12 cellular contexts compared by ENCODE assay signal in the genomic region with DNA sequence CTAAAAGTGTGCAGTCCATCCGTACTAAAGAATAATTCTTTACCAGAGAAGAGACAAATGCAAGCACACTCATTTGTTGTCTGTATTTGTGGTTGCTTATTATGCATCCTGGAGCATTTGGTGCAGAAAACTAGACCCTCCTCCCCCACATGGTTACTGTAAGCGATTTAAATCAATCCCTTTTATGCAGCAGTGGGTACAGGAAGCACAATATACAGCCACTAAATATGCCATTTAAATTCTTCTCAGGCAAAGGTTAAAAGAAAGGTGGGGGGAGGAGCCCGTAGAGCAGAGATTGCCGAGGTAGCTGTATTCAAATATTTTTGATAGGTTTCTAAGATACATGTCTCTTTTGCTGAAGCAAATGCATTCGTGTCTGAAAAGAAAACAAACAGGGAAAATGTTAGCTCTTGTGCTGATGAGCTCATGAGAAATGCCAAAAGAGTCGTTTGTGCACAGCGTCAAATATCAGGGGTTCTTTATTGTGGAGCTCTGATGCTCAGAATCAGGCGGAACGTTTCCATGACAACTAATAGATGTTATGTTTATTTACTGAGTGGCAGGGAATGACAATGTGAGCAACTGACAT.
DNase-seq lines count a peak whose midpoint lies in the region; ATAC-seq and TF ChIP-seq lines count a peak whose summit lies in the region.
"Had no signal": no experiment of that assay in that cellular context is flagged by ENCODE, and none has a peak within 500 bp of the region (broad histone marks: within the 10 kb centered on the region; RNA-seq: fewer than 3 reads in every experiment).

No MANE protein-coding gene starts in this region.

- no peaks in the 10 kb centered on the region for H3K9me2 ChIP-seq in neural cell (ENCODE audit: insufficient read depth, low read length)

- intact Hi-C loops in gastrocnemius medialis (cut with DNase I; ENCODE audit: low total_unique reads), result no loop called here

- ATAC-seq in GM18909 (IDR thresholded peaks at IDR 0.05; ENCODE audit: poor library complexity, unreplicated experiment) (no peak), gastrocnemius medialis (no peak), T-helper 17 cell (no peak), GM18520 (IDR thresholded peaks at IDR 0.05; ENCODE audit: unreplicated experiment) (no peak)

- TF ChIP-seq EP300 in neural cell (conservative IDR thresholded peaks at IDR 0.05; ENCODE audit: poor library complexity, severe bottlenecking), result peak; percentile 96

- H3K9me3 Mint-ChIP-seq in brain, result peaks cover 0 to 15% (median 7%) of the 10 kb centered on the region in 5 experiments
- H3K9me3 Mint-ChIP-seq: activated naive CD4-positive, alpha-beta T cell treated with anti-CD3 and anti-CD28 coated beads, Interleukin-2, amount 50 U/mL, for 24 hours had no signal

- no peak for TF ChIP-seq CTCF in brain (conservative IDR thresholded peaks at IDR 0.05)
- no peak for TF ChIP-seq CTCF in neural cell (IDR thresholded peaks at IDR 0.05; ENCODE audit: poor library complexity, severe bottlenecking)
- TF ChIP-seq CTCF in gastrocnemius medialis (IDR thresholded peaks at IDR 0.05 in 4 of 5, conservative IDR thresholded peaks at IDR 0.05 in 1 of 5), result no peak

- peak overlapping the region; percentile 66 for H2AFZ ChIP-seq in neural cell (ENCODE audit: low read depth, low read length)

- peak overlapping the region; percentile 98 for H3K27ac ChIP-seq in neural cell (ENCODE audit: low read length)
- H3K27ac ChIP-seq in gastrocnemius medialis, result no peak overlapping the region
- H3K27ac ChIP-seq: BLaER1 had no signal

- H3K36me3 Mint-ChIP-seq in brain, result peaks cover 6% of the 10 kb centered on the region
- peaks cover 4% of the 10 kb centered on the region for H3K36me3 Mint-ChIP-seq in T-helper 17 cell (ENCODE audit: low read depth)
- H3K36me3 Mint-ChIP-seq: activated naive CD4-positive, alpha-beta T cell treated with anti-CD3 and anti-CD28 coated beads, Interleukin-2, amount 50 U/mL, for 24 hours had no signal

- H3K27me3 ChIP-seq in neural cell (ENCODE audit: insufficient read depth, low read depth, low read length), result no peaks in the 10 kb centered on the region
- no peaks in the 10 kb centered on the region for H3K27me3 ChIP-seq in gastrocnemius medialis
- H3K27me3 ChIP-seq: BLaER1 had no signal

- peak overlapping the region; percentile 80 for H3K4me2 ChIP-seq in neural cell (ENCODE audit: low read length)
- H3K4me2 ChIP-seq: BLaER1 had no signal

- peak overlapping the region; percentile 68 for H3K9ac ChIP-seq in neural cell (ENCODE audit: low read length)
- H3K9ac ChIP-seq: BLaER1 had no signal

- H3K4me1 ChIP-seq in gastrocnemius medialis, result no peaks in the 10 kb centered on the region

- no peaks in the 10 kb centered on the region for H4K20me1 ChIP-seq in neural cell (ENCODE audit: insufficient read depth)
- H4K20me1 ChIP-seq: BLaER1 had no signal

- no peaks in the 10 kb centered on the region for H3K36me3 ChIP-seq in neural cell (ENCODE audit: insufficient read depth, low read length)
- H3K36me3 ChIP-seq in gastrocnemius medialis, result no peaks in the 10 kb centered on the region
- H3K36me3 ChIP-seq: BLaER1 had no signal

- peaks cover 59% of the 10 kb centered on the region for H3K4me1 Mint-ChIP-seq in brain
- H3K4me1 Mint-ChIP-seq in T-helper 17 cell, result no peaks in the 10 kb centered on the region

- no peak for TF ChIP-seq POLR2A in gastrocnemius medialis (IDR thresholded peaks at IDR 0.05)

- H3K27me3 Mint-ChIP-seq in brain (no peaks in the 10 kb centered on the region), T-helper 17 cell (peaks cover 52% of the 10 kb centered on the region)
- H3K27me3 Mint-ChIP-seq: activated naive CD4-positive, alpha-beta T cell treated with anti-CD3 and anti-CD28 coated beads, Interleukin-2, amount 50 U/mL, for 24 hours had no signal

- H3K4me3 ChIP-seq in neural cell (ENCODE audit: low read length) (peak overlapping the region; percentile 55), gastrocnemius medialis (no peak overlapping the region)
- H3K4me3 ChIP-seq: BLaER1 had no signal

- in situ Hi-C loops in gastrocnemius medialis (cut with MboI; ENCODE audit: low sequenced_read_pairs in 4 of 4), result no loop called here

- no peaks in the 10 kb centered on the region for H3F3A ChIP-seq in neural cell (ENCODE audit: insufficient read depth, low read length, poor library complexity, severe bottlenecking)

- H3K4me3 Mint-ChIP-seq in brain (peak overlapping the region; percentile 50 to 82 (median 71)), T-helper 17 cell (no peak overlapping the region)
- H3K4me3 Mint-ChIP-seq: activated naive CD4-positive, alpha-beta T cell treated with anti-CD3 and anti-CD28 coated beads, Interleukin-2, amount 50 U/mL, for 24 hours had no signal

- no peaks in the 10 kb centered on the region for H3K79me2 ChIP-seq in neural cell (replicated peaks; ENCODE audit: insufficient read depth, low read length)

- TF ChIP-seq RAD21 in neural cell (conservative IDR thresholded peaks at IDR 0.05), result peak; percentile 50

- H3K9me3 ChIP-seq in neural cell (ENCODE audit: low read length) (no peaks in the 10 kb centered on the region), gastrocnemius medialis (no peaks in the 10 kb centered on the region), T-helper 17 cell (ENCODE audit: control insufficient read depth, low read length, poor library complexity, severe bottlenecking) (no peaks in the 10 kb centered on the region)
- H3K9me3 ChIP-seq: BLaER1 had no signal

- DNase-seq in Daoy (ENCODE audit: low read depth) (peak; percentile 17), NCI-H2107 (lab: John Stamatoyannopoulos, UW) (peak; percentile 52), gastrocnemius medialis (no peak), T-helper 17 cell (no peak)
- DNase-seq: activated CD4-positive, alpha-beta T cell treated with anti-CD3 and anti-CD28 coated beads for 1 hour; RPMI8226 had no signal

- H3K27ac Mint-ChIP-seq in brain (peak overlapping the region; percentile 91 to 98 (median 97)), T-helper 17 cell (no peak overlapping the region)
- H3K27ac Mint-ChIP-seq: activated naive CD4-positive, alpha-beta T cell treated with anti-CD3 and anti-CD28 coated beads, Interleukin-2, amount 50 U/mL, for 24 hours had no signal

TF ChIP-seq in neural cell, 6 proteins besides CTCF, POLR2A, EP300 and RAD21:
- TF ChIP-seq SMC3 (conservative IDR thresholded peaks at IDR 0.05; ENCODE audit: poor library complexity) (peak; percentile 54), EZH2 (IDR thresholded peaks at IDR 0.05; ENCODE audit: borderline replicate concordance, insufficient read depth, low read length, poor library complexity, severe bottlenecking) (no peak), REST (IDR thresholded peaks at IDR 0.05; ENCODE audit: borderline replicate concordance) (peak; percentile 83), POLR2AphosphoS5 (IDR thresholded peaks at IDR 0.05) (peak; percentile 88)

Comparison
In these comparisons a context has a peak if more than half of its experiments do, and no peak if none do; other contexts are left out.
1. DNase-seq: peak in Daoy (single experiment) and NCI-H2107 (single experiment); none in gastrocnemius medialis (0 of 2) and T-helper 17 cell (0 of 3).